1 cellular context compared by ENCODE assay signal in genomic region chr5:180803181-180804128, GRCh38.
TF ChIP-seq lines count a peak whose summit lies in the region.

No MANE protein-coding gene starts in this region.

TF ChIP-seq in neural cell, 6 proteins besides CTCF, POLR2A, EP300 and RAD21 (continued from another document):
- TF ChIP-seq, protein P1, sequence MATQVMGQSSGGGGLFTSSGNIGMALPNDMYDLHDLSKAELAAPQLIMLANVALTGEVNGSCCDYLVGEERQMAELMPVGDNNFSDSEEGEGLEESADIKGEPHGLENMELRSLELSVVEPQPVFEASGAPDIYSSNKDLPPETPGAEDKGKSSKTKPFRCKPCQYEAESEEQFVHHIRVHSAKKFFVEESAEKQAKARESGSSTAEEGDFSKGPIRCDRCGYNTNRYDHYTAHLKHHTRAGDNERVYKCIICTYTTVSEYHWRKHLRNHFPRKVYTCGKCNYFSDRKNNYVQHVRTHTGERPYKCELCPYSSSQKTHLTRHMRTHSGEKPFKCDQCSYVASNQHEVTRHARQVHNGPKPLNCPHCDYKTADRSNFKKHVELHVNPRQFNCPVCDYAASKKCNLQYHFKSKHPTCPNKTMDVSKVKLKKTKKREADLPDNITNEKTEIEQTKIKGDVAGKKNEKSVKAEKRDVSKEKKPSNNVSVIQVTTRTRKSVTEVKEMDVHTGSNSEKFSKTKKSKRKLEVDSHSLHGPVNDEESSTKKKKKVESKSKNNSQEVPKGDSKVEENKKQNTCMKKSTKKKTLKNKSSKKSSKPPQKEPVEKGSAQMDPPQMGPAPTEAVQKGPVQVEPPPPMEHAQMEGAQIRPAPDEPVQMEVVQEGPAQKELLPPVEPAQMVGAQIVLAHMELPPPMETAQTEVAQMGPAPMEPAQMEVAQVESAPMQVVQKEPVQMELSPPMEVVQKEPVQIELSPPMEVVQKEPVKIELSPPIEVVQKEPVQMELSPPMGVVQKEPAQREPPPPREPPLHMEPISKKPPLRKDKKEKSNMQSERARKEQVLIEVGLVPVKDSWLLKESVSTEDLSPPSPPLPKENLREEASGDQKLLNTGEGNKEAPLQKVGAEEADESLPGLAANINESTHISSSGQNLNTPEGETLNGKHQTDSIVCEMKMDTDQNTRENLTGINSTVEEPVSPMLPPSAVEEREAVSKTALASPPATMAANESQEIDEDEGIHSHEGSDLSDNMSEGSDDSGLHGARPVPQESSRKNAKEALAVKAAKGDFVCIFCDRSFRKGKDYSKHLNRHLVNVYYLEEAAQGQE (IDR thresholded peaks at IDR 0.05; ENCODE audit: borderline replicate concordance) = no peak
- no peak for TF ChIP-seq MXI1 (conservative IDR thresholded peaks at IDR 0.05; ENCODE audit: poor library complexity, severe bottlenecking)
- TF ChIP-seq TAF1 (IDR thresholded peaks at IDR 0.05; ENCODE audit: low read depth) = no peak
- no peak for TF ChIP-seq SMC3 (conservative IDR thresholded peaks at IDR 0.05; ENCODE audit: poor library complexity)
